ENCODE assay signal across 25 cellular contexts in genomic region chr5:56648460-56649034, GRCh38.
DNase-seq lines count a peak whose midpoint lies in the region; ATAC-seq, FAIRE-seq and TF ChIP-seq lines count a peak whose summit lies in the region.
"Had no signal": no experiment of that assay in that cellular context is flagged by ENCODE, and none has a peak within 500 bp of the region (broad histone marks: within the 10 kb centered on the region; RNA-seq: fewer than 3 reads in every experiment).

No MANE protein-coding gene starts in this region.

- CTCF ChIA-PET in activated naive CD4-positive, alpha-beta T cell treated with anti-CD3 and anti-CD28 coated beads for 36 hours (lab: Charles Lee): interaction anchor here (0.6 to 1.0 kb wide), 2 partner anchors 13 to 21 kb away, joined by 3 read pairs; no protein-coding TSS in a partner anchor
- CTCF ChIA-PET in HEK293 (lab: Yijun Ruan, JAX) (no interaction called here), K562 (lab: Yijun Ruan, JAX; ENCODE audit: low intra/inter-chr PET ratio) (no interaction called here)

- no peak for TF ChIP-seq EP300 in K562 (IDR thresholded peaks at IDR 0.05; ENCODE audit: low read length)

- H3K4me2 ChIP-seq in K562 (ENCODE audit: insufficient read depth, low read length): no peak overlapping the region

- peaks cover 6 to 8% of the 10 kb centered on the region in 2 experiments; a peak in 4 of 5 replicates for H3K27me3 ChIP-seq in K562 (ENCODE audit: control insufficient read depth in 2 of 2, insufficient read depth in 2 of 2, low read length in 2 of 2)

- no TSS peak for BruUV-seq in K562 (replicated peaks; lab: Mats Ljungman, UMichigan)

- intact Hi-C loops in activated naive CD4-positive, alpha-beta T cell treated with anti-CD3 and anti-CD28 coated beads for 36 hours (cut with micrococcal nuclease): loop anchor here (2.0 kb wide), 1 partner anchor 38 kb away; no protein-coding TSS in a partner anchor
- intact Hi-C loops in K562 (cut with micrococcal nuclease): no loop called here

- H3K27ac Mint-ChIP-seq in activated naive CD4-positive, alpha-beta T cell treated with anti-CD3 and anti-CD28 coated beads, Interleukin-2, amount 50 U/mL, for 72 hours: no peak overlapping the region
- H3K27ac Mint-ChIP-seq in activated naive CD4-positive, alpha-beta T cell treated with anti-CD3 and anti-CD28 coated beads for 36 hours: no peak overlapping the region
- no peak overlapping the region for H3K27ac Mint-ChIP-seq in stimulated activated effector memory CD8-positive, alpha-beta T cell treated with anti-CD3 and anti-CD28 coated beads, Interleukin-12 subunit alpha, Interleukin-12 subunit beta, amount 100 ng/mL, for 72 hours

- H3K9me1 ChIP-seq in K562 (ENCODE audit: control insufficient read depth, insufficient read depth, low read length): no peaks in the 10 kb centered on the region

- H3K9me3 Mint-ChIP-seq in activated naive CD4-positive, alpha-beta T cell treated with anti-CD3 and anti-CD28 coated beads, Interleukin-2, amount 50 U/mL, for 72 hours: peaks cover 0 to 5% of the 10 kb centered on the region in 2 donors
- H3K9me3 Mint-ChIP-seq in activated naive CD4-positive, alpha-beta T cell treated with anti-CD3 and anti-CD28 coated beads for 36 hours: no peaks in the 10 kb centered on the region
- no peaks in the 10 kb centered on the region for H3K9me3 Mint-ChIP-seq in stimulated activated effector memory CD8-positive, alpha-beta T cell treated with anti-CD3 and anti-CD28 coated beads, Interleukin-12 subunit alpha, Interleukin-12 subunit beta, amount 100 ng/mL, for 72 hours

- POLR2A ChIA-PET in HEK293 (lab: Yijun Ruan, JAX) (interaction anchor here (0.9 kb wide), 1 partner anchor 10 kb away, joined by 3 read pairs; no protein-coding TSS in a partner anchor), K562 (lab: Yijun Ruan, JAX) (no interaction called here)

- no peak overlapping the region for H3K9ac ChIP-seq in K562 (ENCODE audit: insufficient read depth in 1 of 2, low read depth in 2 of 2, low read length in 2 of 2)

- no peak overlapping the region for H3K27ac ChIP-seq in HEK293 (ENCODE audit: extremely low read depth, low read depth, low read length)
- no peak overlapping the region for H3K27ac ChIP-seq in K562 (ENCODE audit: extremely low read depth, low read depth, low read length)

- H3K79me2 ChIP-seq in K562 (ENCODE audit: control insufficient read depth, insufficient read depth, low read length): no peaks in the 10 kb centered on the region

- in situ Hi-C loops in K562 (cut with MboI): no loop called here

- no peaks in the 10 kb centered on the region for H4K20me1 ChIP-seq in K562 (replicated peaks; ENCODE audit: control insufficient read depth, insufficient read depth, low read length)

- no peak for TF ChIP-seq POLR2A in K562 (conservative IDR thresholded peaks at IDR 0.05)

- H3K36me3 Mint-ChIP-seq in activated naive CD4-positive, alpha-beta T cell treated with anti-CD3 and anti-CD28 coated beads, Interleukin-2, amount 50 U/mL, for 72 hours: no peaks in the 10 kb centered on the region
- H3K36me3 Mint-ChIP-seq in activated naive CD4-positive, alpha-beta T cell treated with anti-CD3 and anti-CD28 coated beads for 36 hours (ENCODE audit: low read depth): no peaks in the 10 kb centered on the region
- H3K36me3 Mint-ChIP-seq in stimulated activated effector memory CD8-positive, alpha-beta T cell treated with anti-CD3 and anti-CD28 coated beads, Interleukin-12 subunit alpha, Interleukin-12 subunit beta, amount 100 ng/mL, for 72 hours: no peaks in the 10 kb centered on the region

- H3K4me1 ChIP-seq in HEK293 (ENCODE audit: control insufficient read depth, insufficient read depth, low read length) (no peaks in the 10 kb centered on the region), K562 (replicated peaks in 1 of 2; ENCODE audit: control insufficient read depth in 2 of 2, insufficient read depth in 2 of 2, low read length in 2 of 2) (no peaks in the 10 kb centered on the region)

- no peak for TF ChIP-seq CTCF in HEK293 (tag by site-specific recombination; IDR thresholded peaks at IDR 0.05)
- TF ChIP-seq CTCF in K562 (IDR thresholded peaks at IDR 0.05 in 2 of 3, conservative IDR thresholded peaks at IDR 0.05 in 1 of 3; ENCODE audit: insufficient read depth in 2 of 3, low read depth in 1 of 3, low read length in 3 of 3): no peak

- H3K4me3 Mint-ChIP-seq in activated naive CD4-positive, alpha-beta T cell treated with anti-CD3 and anti-CD28 coated beads for 36 hours: no peak overlapping the region
- no peak overlapping the region for H3K4me3 Mint-ChIP-seq in stimulated activated effector memory CD8-positive, alpha-beta T cell treated with anti-CD3 and anti-CD28 coated beads, Interleukin-12 subunit alpha, Interleukin-12 subunit beta, amount 100 ng/mL, for 72 hours
- H3K4me3 Mint-ChIP-seq: CD14-positive monocyte had no signal

- no peak for TF ChIP-seq RAD21 in K562 (CRISPR knock-in tag; conservative IDR thresholded peaks at IDR 0.05 in 1 of 2, IDR thresholded peaks at IDR 0.05 in 1 of 2)

- 0% methylated on average over 2 of the region's 2 CpGs for WGBS in K562 (ENCODE audit: insufficient coverage, low coverage, missing lambda C conversion rate)

- ATAC-seq in activated naive CD4-positive, alpha-beta T cell treated with anti-CD3 and anti-CD28 coated beads, Interleukin-2, amount 50 U/mL, for 72 hours: peak; percentile 66 to 81
- ATAC-seq in K562: no peak
- ATAC-seq in stimulated activated effector memory CD8-positive, alpha-beta T cell treated with anti-CD3 and anti-CD28 coated beads, Interleukin-12 subunit alpha, Interleukin-12 subunit beta, amount 100 ng/mL, for 72 hours: peak; percentile 54
- ATAC-seq: Panc1, SK-N-SH treated with all-trans-retinoic acid at 6 μM for 48 hours had no signal

- no peak for DNase-seq in activated naive CD4-positive, alpha-beta T cell treated with anti-CD3 and anti-CD28 coated beads, Interleukin-2, amount 50 U/mL, for 72 hours (ENCODE audit: low spot score in 2 of 2)
- no peak for DNase-seq in activated naive CD4-positive, alpha-beta T cell treated with anti-CD3 and anti-CD28 coated beads for 36 hours
- DNase-seq in K562 (ENCODE audit: extremely low read depth in 1 of 4, low spot score in 3 of 4) (no peak), NCI-H146 (lab: John Stamatoyannopoulos, UW) (no peak), cerebellar cortex (ENCODE audit: low spot score) (no peak)
- no peak for DNase-seq in stimulated activated effector memory CD8-positive, alpha-beta T cell treated with anti-CD3 and anti-CD28 coated beads, Interleukin-12 subunit alpha, Interleukin-12 subunit beta, amount 100 ng/mL, for 72 hours (ENCODE audit: low spot score in 2 of 2)
- DNase-seq: ACHN; EL; GF-D8; KBM-7; MV-4-11; NCI-H1105 treated with DMSO at 0.1 percent for 48 hours; NCI-H1694; NCI-H2081; NCI-H2171; NCI-H345; NCI-H524; NCI-H774; NK-92 treated with Interleukin-12 subunit alpha and Interleukin-12 subunit beta, amount 100 ng/mL, for 24 hours had no signal

- H3K4me3 ChIP-seq in HEK293 (ENCODE audit: low read depth, low read length) (no peak overlapping the region), K562 (no peak overlapping the region)

- H3K4me1 Mint-ChIP-seq in activated naive CD4-positive, alpha-beta T cell treated with anti-CD3 and anti-CD28 coated beads for 36 hours (ENCODE audit: low read depth): peaks cover 26% of the 10 kb centered on the region
- peaks cover 5% of the 10 kb centered on the region for H3K4me1 Mint-ChIP-seq in stimulated activated effector memory CD8-positive, alpha-beta T cell treated with anti-CD3 and anti-CD28 coated beads, Interleukin-12 subunit alpha, Interleukin-12 subunit beta, amount 100 ng/mL, for 72 hours

- FAIRE-seq in K562 (lab: Jason Lieb, UNC): no peak
- FAIRE-seq: D721Med, GM19239 had no signal

- H2AFZ ChIP-seq in K562 (ENCODE audit: low read depth, low read length): no peak overlapping the region

- H3K9me3 ChIP-seq in HEK293 (ENCODE audit: control insufficient read depth, insufficient read depth, low read depth, low read length) (no peaks in the 10 kb centered on the region), K562 (replicated peaks; ENCODE audit: control insufficient read depth, insufficient read depth, low read depth, low read length) (no peaks in the 10 kb centered on the region)

- no peaks in the 10 kb centered on the region for H3K27me3 Mint-ChIP-seq in activated naive CD4-positive, alpha-beta T cell treated with anti-CD3 and anti-CD28 coated beads for 36 hours (ENCODE audit: low read depth)

- no peaks in the 10 kb centered on the region for H3K36me3 ChIP-seq in HEK293 (ENCODE audit: control insufficient read depth in 2 of 2, insufficient read depth in 1 of 2, low read length in 2 of 2)
- H3K36me3 ChIP-seq in K562 (ENCODE audit: control insufficient read depth, insufficient read depth, low read length): no peaks in the 10 kb centered on the region

TF ChIP-seq in HEK293, 187 proteins besides CTCF, POLR2A, EP300 and RAD21:
- no peak for TF ChIP-seq ZNF404 (tag by site-specific recombination; IDR thresholded peaks at IDR 0.05)
- TF ChIP-seq ZFP41 (tag by site-specific recombination; IDR thresholded peaks at IDR 0.05; ENCODE audit: borderline replicate concordance): no peak
- TF ChIP-seq ZNF133 (tag by site-specific recombination; IDR thresholded peaks at IDR 0.05): peak; percentile 90

TF ChIP-seq in K562, 482 proteins besides CTCF, POLR2A, EP300 and RAD21 (continues in another document):
- 0 out of 2 replicates have a peak, but pooled peaks have one; percentile 6 for TF ChIP-seq MAFG (tag; conservative IDR thresholded peaks at IDR 0.05)
- TF ChIP-seq ZFP91 (CRISPR knock-in tag; IDR thresholded peaks at IDR 0.05): no peak
- no peak for TF ChIP-seq NRF1 (conservative IDR thresholded peaks at IDR 0.05 in 1 of 2, IDR thresholded peaks at IDR 0.05 in 1 of 2)
- no peak for TF ChIP-seq BCL6 (CRISPR knock-in tag; IDR thresholded peaks at IDR 0.05)
- TF ChIP-seq DNMT1 (IDR thresholded peaks at IDR 0.05): no peak
